In genomic region chr6:52839124-52840055, GRCh38 we compare ENCODE assay signal across 8 cellular contexts. TPM values are rescaled to one million over a fixed set of nuclear protein-coding genes. Genes with fewer than 3 reads are reported as not detected.
DNase-seq lines count a peak whose midpoint lies in the region; ATAC-seq and TF ChIP-seq lines count a peak whose summit lies in the region.

No MANE protein-coding gene starts in this region.

- TF ChIP-seq CTCF in GM20000 (IDR thresholded peaks at IDR 0.05; ENCODE audit: extremely low read depth, missing control alignments) (peak; percentile 56), SK-N-SH (IDR thresholded peaks at IDR 0.05) (peak; percentile 78), left ventricle myocardium inferior (IDR thresholded peaks at IDR 0.05; ENCODE audit: borderline replicate concordance) (peak; percentile 64), spleen (IDR thresholded peaks at IDR 0.05 in 8 of 11, conservative IDR thresholded peaks at IDR 0.05 in 3 of 11) (peak in 9 of 11 experiments; percentile 27 to 72 (median 60))

- peak; percentile 75 to 84 for ATAC-seq in activated naive CD4-positive, alpha-beta T cell treated with anti-CD3 and anti-CD28 coated beads, Interleukin-2, amount 50 U/mL, for 72 hours

- H3K9me3 ChIP-seq in SK-N-SH (no peaks in the 10 kb centered on the region), left ventricle myocardium inferior (replicated peaks) (no peaks in the 10 kb centered on the region), spleen (no peaks in the 10 kb centered on the region)

- H3K9ac ChIP-seq in SK-N-SH: no peak overlapping the region

- H3K9me2 ChIP-seq in SK-N-SH: no peaks in the 10 kb centered on the region

- H3K4me1 ChIP-seq in SK-N-SH (ENCODE audit: control insufficient read depth in 1 of 2, insufficient read depth in 2 of 2, low read depth in 1 of 2, low read length in 1 of 2): no peaks in the 10 kb centered on the region
- H3K4me1 ChIP-seq in left ventricle myocardium inferior: no peaks in the 10 kb centered on the region
- no peaks in the 10 kb centered on the region for H3K4me1 ChIP-seq in spleen

- H3K4me3 ChIP-seq in SK-N-SH (ENCODE audit: low read depth in 2 of 2, low read length in 1 of 2) (no peak overlapping the region), left ventricle myocardium inferior (no peak overlapping the region), spleen (no peak overlapping the region)

- TF ChIP-seq RAD21 in Ishikawa (IDR thresholded peaks at IDR 0.05; ENCODE audit: low read depth) (peak; percentile 64), SK-N-SH (IDR thresholded peaks at IDR 0.05; ENCODE audit: low read length) (peak; percentile 53)

- DNase-seq in COR-L47 (lab: John Stamatoyannopoulos, UW): peak; percentile 8
- DNase-seq in GM20000 (ENCODE audit: low spot score): peak; percentile 70
- DNase-seq in SK-N-SH: peak; percentile 68
- DNase-seq in activated naive CD4-positive, alpha-beta T cell treated with anti-CD3 and anti-CD28 coated beads, Interleukin-2, amount 50 U/mL, for 72 hours (ENCODE audit: low spot score in 2 of 2): peak; percentile 57 to 58
- DNase-seq in left ventricle myocardium inferior: no peak
- DNase-seq in spleen: no peak
- no peak for DNase-seq in DMS79 treated with DMSO at 0.1 percent for 48 hours (lab: John Stamatoyannopoulos, UW)

- intact Hi-C loops in left ventricle myocardium inferior (cut with micrococcal nuclease): no loop called here
- intact Hi-C loops in spleen (cut with DNase I; ENCODE audit: low total_unique reads): no loop called here

- CTCF ChIA-PET in SK-N-SH (lab: Yijun Ruan, JAX): no interaction called here

- H3K9me3 Mint-ChIP-seq in activated naive CD4-positive, alpha-beta T cell treated with anti-CD3 and anti-CD28 coated beads, Interleukin-2, amount 50 U/mL, for 72 hours: no peaks in the 10 kb centered on the region

- WGBS in SK-N-SH (ENCODE audit: low lambda C conversion rate): 41% methylated on average over 20 of the region's 20 CpGs
- 62 to 70% (median 65%) methylated on average over 19 to 20 of the region's 20 CpGs for WGBS in spleen, 5 donors

- H3K79me2 ChIP-seq in SK-N-SH (ENCODE audit: insufficient read depth): no peaks in the 10 kb centered on the region

- H3K27ac ChIP-seq in SK-N-SH (ENCODE audit: low read depth in 2 of 2, low read length in 1 of 2): no peak overlapping the region
- H3K27ac ChIP-seq in left ventricle myocardium inferior (replicated peaks): no peak overlapping the region
- H3K27ac ChIP-seq in spleen: no peak overlapping the region

- no peaks in the 10 kb centered on the region for H3F3A ChIP-seq in SK-N-SH (replicated peaks; ENCODE audit: insufficient read depth)

- H3K4me2 ChIP-seq in SK-N-SH: no peak overlapping the region

- H3K36me3 ChIP-seq in SK-N-SH (replicated peaks in 1 of 2; ENCODE audit: control insufficient read depth in 1 of 2, insufficient read depth in 2 of 2, low read length in 1 of 2) (no peaks in the 10 kb centered on the region), left ventricle myocardium inferior (no peaks in the 10 kb centered on the region), spleen (no peaks in the 10 kb centered on the region)

- POLR2A ChIA-PET in SK-N-SH (lab: Yijun Ruan, JAX): no interaction called here

- no peak for TF ChIP-seq POLR2A in spleen (IDR thresholded peaks at IDR 0.05)

- no peak overlapping the region for H2AFZ ChIP-seq in SK-N-SH (ENCODE audit: low read depth)

- H3K36me3 Mint-ChIP-seq in activated naive CD4-positive, alpha-beta T cell treated with anti-CD3 and anti-CD28 coated beads, Interleukin-2, amount 50 U/mL, for 72 hours: no peaks in the 10 kb centered on the region

- H3K27me3 ChIP-seq in SK-N-SH (ENCODE audit: insufficient read depth) (peaks cover 19% of the 10 kb centered on the region; the same call in 1 of the 2 replicates), left ventricle myocardium inferior (ENCODE audit: low read depth) (peaks cover 48% of the 10 kb centered on the region), spleen (replicated peaks in 1 of 7) (peaks cover 0 to 40% (median 0%) of the 10 kb centered on the region in 7 donors)

- H4K20me1 ChIP-seq in SK-N-SH (ENCODE audit: insufficient read depth): no peaks in the 10 kb centered on the region

- TF ChIP-seq EP300 in Ishikawa (IDR thresholded peaks at IDR 0.05; ENCODE audit: borderline replicate concordance) (no peak), SK-N-SH (IDR thresholded peaks at IDR 0.05; ENCODE audit: borderline replicate concordance in 1 of 2, low read depth in 1 of 2, low read length in 1 of 2) (no peak)

- H3K27ac Mint-ChIP-seq in activated naive CD4-positive, alpha-beta T cell treated with anti-CD3 and anti-CD28 coated beads, Interleukin-2, amount 50 U/mL, for 72 hours: no peak overlapping the region

TF ChIP-seq in Ishikawa, 13 proteins besides CTCF, POLR2A, EP300 and RAD21:
- TF ChIP-seq, protein P1, sequence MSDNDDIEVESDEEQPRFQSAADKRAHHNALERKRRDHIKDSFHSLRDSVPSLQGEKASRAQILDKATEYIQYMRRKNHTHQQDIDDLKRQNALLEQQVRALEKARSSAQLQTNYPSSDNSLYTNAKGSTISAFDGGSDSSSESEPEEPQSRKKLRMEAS (IDR thresholded peaks at IDR 0.05): peak; percentile 75
- no peak for TF ChIP-seq TCF12 (IDR thresholded peaks at IDR 0.05; ENCODE audit: low read depth)

TF ChIP-seq in SK-N-SH, 30 proteins besides CTCF, POLR2A, EP300 and RAD21:
- TF ChIP-seq USF1 (IDR thresholded peaks at IDR 0.05; ENCODE audit: borderline replicate concordance, low read depth) (no peak), SMC3 (IDR thresholded peaks at IDR 0.05; ENCODE audit: low read depth, low read length) (peak; percentile 44)

RNA-seq across cellular contexts. Expression of gene GSTA5, which starts 1.2 kb away (rescaled TPM):
- polyA plus RNA-seq in SK-N-SH (2012; rRNA removed) (not detected in 2 replicates), spleen (not detected)
- polyA plus RNA-seq in SK-N-SH (2012; cell fraction: cytosol; rRNA removed): not detected in 2 replicates
- not detected in 2 replicates for polyA plus RNA-seq in SK-N-SH (2012; cell fraction: nucleus; rRNA removed)
- not detected for total RNA-seq in activated naive CD4-positive, alpha-beta T cell treated with anti-CD3 and anti-CD28 coated beads, Interleukin-2, amount 50 U/mL, for 72 hours
- total RNA-seq in left ventricle myocardium inferior (not detected), spleen (not detected)

RNA-seq across cellular contexts. Expression of gene GSTA1, which starts 35.8 kb away (rescaled TPM):
- polyA plus RNA-seq in SK-N-SH (2012; rRNA removed): not detected in 2 replicates
- not detected in 2 replicates for polyA plus RNA-seq in SK-N-SH (2012; cell fraction: cytosol; rRNA removed)
- polyA plus RNA-seq in SK-N-SH (2012; cell fraction: nucleus; rRNA removed): not detected in 2 replicates
- not detected for total RNA-seq in activated naive CD4-positive, alpha-beta T cell treated with anti-CD3 and anti-CD28 coated beads, Interleukin-2, amount 50 U/mL, for 72 hours
- total RNA-seq in left ventricle myocardium inferior: not detected
- total RNA-seq in spleen: not detected
- under 1 TPM in 2 of 3 donors, not detected in 1; 0.10 to 0.12 TPM for polyA plus RNA-seq in spleen

Comparison
In these comparisons a context has a peak if more than half of its experiments do, and no peak if none do; other contexts are left out.
1. DNase-seq: peak in COR-L47 (single experiment), GM20000 (single experiment), SK-N-SH (single experiment) and activated naive CD4-positive, alpha-beta T cell treated with anti-CD3 and anti-CD28 coated beads, Interleukin-2, amount 50 U/mL, for 72 hours (2 of 2); none in left ventricle myocardium inferior (single experiment), spleen (single experiment) and DMS79 treated with DMSO at 0.1 percent for 48 hours (single experiment).
2. Peak in every context shown above with its lines, with median percentiles within 50 percentile points of each other: CTCF ChIP-seq.